ENCODE assay signal across 8 cellular contexts in the genomic region with DNA sequence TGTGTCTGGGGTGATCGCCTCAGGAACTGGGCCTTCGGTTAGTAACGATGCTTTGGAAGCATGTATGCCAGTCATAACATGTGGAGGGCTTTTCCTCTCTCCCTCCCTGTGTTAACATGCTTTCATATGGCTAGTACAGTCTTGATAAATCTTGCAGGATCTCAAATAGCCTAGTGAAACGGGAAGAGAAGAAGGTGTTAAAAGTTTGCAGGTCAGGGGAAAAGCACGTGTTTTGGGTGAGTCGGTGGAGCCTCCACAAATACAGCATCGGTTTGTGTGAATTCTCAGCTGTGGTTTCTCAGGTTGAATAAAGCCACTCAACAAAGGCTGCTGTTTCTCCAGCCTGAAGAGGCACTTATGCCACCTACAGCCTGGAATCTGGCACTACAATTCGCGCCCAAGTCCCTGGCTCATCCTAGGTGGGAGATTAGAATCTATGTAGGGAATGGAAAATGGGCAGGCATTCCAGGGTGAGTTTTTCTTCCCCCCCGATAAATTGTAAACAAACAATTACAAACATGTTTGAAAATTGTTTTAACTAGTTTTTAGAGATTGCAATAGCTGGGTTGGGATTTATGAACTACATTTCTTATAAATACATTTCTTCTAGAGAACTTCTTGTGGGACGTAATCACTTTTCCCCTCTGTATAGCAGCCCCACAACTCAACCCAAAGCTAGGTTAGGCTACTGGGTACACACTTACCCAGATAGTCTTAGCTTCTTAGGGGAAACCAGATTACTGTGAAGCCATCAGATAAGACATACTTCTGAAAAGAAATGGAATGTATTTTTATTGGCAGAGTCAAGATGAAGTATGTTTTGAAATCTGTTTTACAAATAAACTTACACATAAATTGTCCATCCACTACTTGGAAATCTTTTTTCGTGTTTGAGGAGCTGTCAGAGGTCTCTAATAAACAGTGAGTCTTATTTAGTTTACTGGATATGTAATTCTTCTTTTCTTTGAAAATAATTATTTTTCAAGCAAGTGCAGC. TPM values are rescaled to one million over a fixed set of nuclear protein-coding genes. Genes with fewer than 3 reads are reported as not detected.
DNase-seq lines count a peak whose midpoint lies in the region; ATAC-seq lines count a peak whose summit lies in the region.

No MANE protein-coding gene starts in this region.

- peak; percentile 38 to 55 (median 53) for DNase-seq in CD4-positive, alpha-beta memory T cell
- DNase-seq in NCI-H2196 treated with DMSO at 0.1 percent for 48 hours (lab: John Stamatoyannopoulos, UW; ENCODE audit: unreplicated experiment) (peak; percentile 28), medulla oblongata (ENCODE audit: extremely low spot score) (peak; percentile 74)
- DNase-seq in activated CD4-positive, alpha-beta T cell treated with anti-CD3 and anti-CD28 coated beads, Interleukin-2, amount 10 ng/mL, durations not matched to agents 24 days and 14 days: peak; percentile 87
- DNase-seq in effector memory CD4-positive, alpha-beta T cell: peak in 2 of 3 donors; percentile 14 to 32
- peak; percentile 34 to 54 for DNase-seq in stimulated activated naive CD8-positive, alpha-beta T cell treated with anti-CD3 and anti-CD28 coated beads, Interleukin-15, amount 100 ng/mL, for 72 hours

- peaks cover 4 to 5% (median 5%) of the 10 kb centered on the region in 4 donors for H3K4me1 Mint-ChIP-seq in CD4-positive, alpha-beta memory T cell
- peaks cover 8% of the 10 kb centered on the region for H3K4me1 Mint-ChIP-seq in activated CD4-positive, alpha-beta T cell treated with anti-CD3 and anti-CD28 coated beads, Interleukin-2, amount 10 ng/mL, durations not matched to agents 24 days and 14 days
- peaks cover 6% of the 10 kb centered on the region for H3K4me1 Mint-ChIP-seq in stimulated activated naive CD8-positive, alpha-beta T cell treated with anti-CD3 and anti-CD28 coated beads, Interleukin-15, amount 100 ng/mL, for 72 hours

- no peaks in the 10 kb centered on the region for H3K9me3 ChIP-seq in CD4-positive, alpha-beta memory T cell (ENCODE audit: control insufficient read depth in 1 of 2, low read length in 2 of 2)
- H3K9me3 ChIP-seq in effector memory CD4-positive, alpha-beta T cell (ENCODE audit: control insufficient read depth, low read length): no peaks in the 10 kb centered on the region

- intact Hi-C loops in CD4-positive, alpha-beta memory T cell (cut with micrococcal nuclease): loop anchor here (1.0 to 2.0 kb wide), 4 partner anchors 17 to 1915 kb away; no protein-coding TSS in a partner anchor
- intact Hi-C loops in activated CD4-positive, alpha-beta T cell treated with anti-CD3 and anti-CD28 coated beads, Interleukin-2, amount 10 ng/mL, durations not matched to agents 24 days and 14 days (cut with micrococcal nuclease): loop anchor here (1.0 to 5.0 kb wide), 6 partner anchors 8 to 1916 kb away; partner anchors contain the start of gene GLRX3

- ATAC-seq in GM18907 (IDR thresholded peaks at IDR 0.05; ENCODE audit: unreplicated experiment): peak; percentile 94
- peak; percentile 93 for ATAC-seq in HG03045 (IDR thresholded peaks at IDR 0.05; ENCODE audit: unreplicated experiment)
- ATAC-seq in stimulated activated naive CD8-positive, alpha-beta T cell treated with anti-CD3 and anti-CD28 coated beads, Interleukin-15, amount 100 ng/mL, for 72 hours: peak; percentile 91

- no peaks in the 10 kb centered on the region for H3K36me3 ChIP-seq in CD4-positive, alpha-beta memory T cell (ENCODE audit: insufficient read depth, low read length)
- H3K36me3 ChIP-seq in effector memory CD4-positive, alpha-beta T cell (ENCODE audit: control insufficient read depth, insufficient read depth, low read length): no peaks in the 10 kb centered on the region

- H3K27me3 Mint-ChIP-seq in CD4-positive, alpha-beta memory T cell: peaks cover 11 to 15% of the 10 kb centered on the region in 2 donors
- H3K27me3 Mint-ChIP-seq in activated CD4-positive, alpha-beta T cell treated with anti-CD3 and anti-CD28 coated beads, Interleukin-2, amount 10 ng/mL, durations not matched to agents 24 days and 14 days: peaks cover 54% of the 10 kb centered on the region
- peaks cover 60% of the 10 kb centered on the region for H3K27me3 Mint-ChIP-seq in stimulated activated naive CD8-positive, alpha-beta T cell treated with anti-CD3 and anti-CD28 coated beads, Interleukin-15, amount 100 ng/mL, for 72 hours

- peaks cover 5% of the 10 kb centered on the region for H3K4me1 ChIP-seq in CD4-positive, alpha-beta memory T cell (ENCODE audit: insufficient read depth, low read length)
- no peaks in the 10 kb centered on the region for H3K4me1 ChIP-seq in effector memory CD4-positive, alpha-beta T cell (ENCODE audit: control insufficient read depth, insufficient read depth, low read length, poor library complexity, severe bottlenecking)

- no peaks in the 10 kb centered on the region for H3K9me3 Mint-ChIP-seq in CD4-positive, alpha-beta memory T cell
- H3K9me3 Mint-ChIP-seq in activated CD4-positive, alpha-beta T cell treated with anti-CD3 and anti-CD28 coated beads, Interleukin-2, amount 10 ng/mL, durations not matched to agents 24 days and 14 days: no peaks in the 10 kb centered on the region
- no peaks in the 10 kb centered on the region for H3K9me3 Mint-ChIP-seq in stimulated activated naive CD8-positive, alpha-beta T cell treated with anti-CD3 and anti-CD28 coated beads, Interleukin-15, amount 100 ng/mL, for 72 hours

- POLR2A ChIA-PET in CD4-positive, alpha-beta memory T cell (lab: Charles Lee; ENCODE audit: partially characterized antibody): interaction anchor here (1.0 to 2.0 kb wide), 3 partner anchors 17 to 661 kb away, joined by 3 to 9 read pairs (median 5); partner anchors contain the start of genes C10orf143 and MGMT

- H3K4me3 Mint-ChIP-seq in CD4-positive, alpha-beta memory T cell: no peak overlapping the region
- H3K4me3 Mint-ChIP-seq in activated CD4-positive, alpha-beta T cell treated with anti-CD3 and anti-CD28 coated beads, Interleukin-2, amount 10 ng/mL, durations not matched to agents 24 days and 14 days: no peak overlapping the region
- H3K4me3 Mint-ChIP-seq in stimulated activated naive CD8-positive, alpha-beta T cell treated with anti-CD3 and anti-CD28 coated beads, Interleukin-15, amount 100 ng/mL, for 72 hours: no peak overlapping the region

- H3K4me3 ChIP-seq in CD4-positive, alpha-beta memory T cell (ENCODE audit: low read length in 2 of 2): no peak overlapping the region
- no peak overlapping the region for H3K4me3 ChIP-seq in effector memory CD4-positive, alpha-beta T cell (ENCODE audit: insufficient read depth, low read depth, low read length, poor library complexity, severe bottlenecking)

- no peak overlapping the region for H3K27ac Mint-ChIP-seq in CD4-positive, alpha-beta memory T cell
- H3K27ac Mint-ChIP-seq in activated CD4-positive, alpha-beta T cell treated with anti-CD3 and anti-CD28 coated beads, Interleukin-2, amount 10 ng/mL, durations not matched to agents 24 days and 14 days: peak overlapping the region; percentile 7
- no peak overlapping the region for H3K27ac Mint-ChIP-seq in stimulated activated naive CD8-positive, alpha-beta T cell treated with anti-CD3 and anti-CD28 coated beads, Interleukin-15, amount 100 ng/mL, for 72 hours

- no peaks in the 10 kb centered on the region for H3K36me3 Mint-ChIP-seq in CD4-positive, alpha-beta memory T cell
- H3K36me3 Mint-ChIP-seq in activated CD4-positive, alpha-beta T cell treated with anti-CD3 and anti-CD28 coated beads, Interleukin-2, amount 10 ng/mL, durations not matched to agents 24 days and 14 days (ENCODE audit: low read depth): no peaks in the 10 kb centered on the region

- no peak overlapping the region for H3K27ac ChIP-seq in CD4-positive, alpha-beta memory T cell (ENCODE audit: low read depth, low read length)
- no peak overlapping the region for H3K27ac ChIP-seq in effector memory CD4-positive, alpha-beta T cell (ENCODE audit: insufficient read depth, low read length, poor library complexity, severe bottlenecking)

- peaks cover 12% of the 10 kb centered on the region for H3K27me3 ChIP-seq in CD4-positive, alpha-beta memory T cell (ENCODE audit: insufficient read depth, low read length)
- H3K27me3 ChIP-seq in effector memory CD4-positive, alpha-beta T cell (replicated peaks; ENCODE audit: control insufficient read depth, insufficient read depth, low read length, poor library complexity, severe bottlenecking): peaks cover 3% of the 10 kb centered on the region

- CTCF ChIA-PET in CD4-positive, alpha-beta memory T cell (lab: Charles Lee; ENCODE audit: partially characterized antibody): interaction anchor here (0.9 to 5.8 kb wide), 25 partner anchors 8 to 1916 kb away, joined by 3 to 56 read pairs (median 4); partner anchors contain the start of genes C10orf143 and GLRX3

RNA-seq across cellular contexts. Expression of gene GLRX3, which starts 8.3 kb away (rescaled TPM):
- total RNA-seq in CD4-positive, alpha-beta memory T cell: 10 to 100 TPM; 39.3 to 41.8 TPM
- polyA plus RNA-seq in CD4-positive, alpha-beta memory T cell: 100 to 1,000 TPM in 1 of 2 donors, 10 to 100 TPM in 1; 77.9 to 116 TPM
- 136 and 149 TPM in 2 replicates for total RNA-seq in activated CD4-positive, alpha-beta T cell treated with anti-CD3 and anti-CD28 coated beads, Interleukin-2, amount 10 ng/mL, durations not matched to agents 24 days and 14 days

RNA-seq across cellular contexts. Expression of gene C10orf143, which starts 17.3 kb away (rescaled TPM):
- 1 to 10 TPM; 9.2 TPM for total RNA-seq in CD4-positive, alpha-beta memory T cell
- polyA plus RNA-seq in CD4-positive, alpha-beta memory T cell: 10 to 100 TPM; 18.7 to 33.9 TPM
- total RNA-seq in activated CD4-positive, alpha-beta T cell treated with anti-CD3 and anti-CD28 coated beads, Interleukin-2, amount 10 ng/mL, durations not matched to agents 24 days and 14 days: 2.5 and 3.0 TPM in 2 replicates

Comparison
In these comparisons a context has a peak if more than half of its experiments do, and no peak if none do; other contexts are left out.
1. DNase-seq: peak in every context shown above with its lines; median percentile 87 in activated CD4-positive, alpha-beta T cell treated with anti-CD3 and anti-CD28 coated beads, Interleukin-2, amount 10 ng/mL, durations not matched to agents 24 days and 14 days; 74 in medulla oblongata; 53 in CD4-positive, alpha-beta memory T cell; 44 in stimulated activated naive CD8-positive, alpha-beta T cell treated with anti-CD3 and anti-CD28 coated beads, Interleukin-15, amount 100 ng/mL, for 72 hours; 28 in NCI-H2196 treated with DMSO at 0.1 percent for 48 hours; 23 in effector memory CD4-positive, alpha-beta T cell.